11 cellular contexts compared by ENCODE assay signal in the genomic region with DNA sequence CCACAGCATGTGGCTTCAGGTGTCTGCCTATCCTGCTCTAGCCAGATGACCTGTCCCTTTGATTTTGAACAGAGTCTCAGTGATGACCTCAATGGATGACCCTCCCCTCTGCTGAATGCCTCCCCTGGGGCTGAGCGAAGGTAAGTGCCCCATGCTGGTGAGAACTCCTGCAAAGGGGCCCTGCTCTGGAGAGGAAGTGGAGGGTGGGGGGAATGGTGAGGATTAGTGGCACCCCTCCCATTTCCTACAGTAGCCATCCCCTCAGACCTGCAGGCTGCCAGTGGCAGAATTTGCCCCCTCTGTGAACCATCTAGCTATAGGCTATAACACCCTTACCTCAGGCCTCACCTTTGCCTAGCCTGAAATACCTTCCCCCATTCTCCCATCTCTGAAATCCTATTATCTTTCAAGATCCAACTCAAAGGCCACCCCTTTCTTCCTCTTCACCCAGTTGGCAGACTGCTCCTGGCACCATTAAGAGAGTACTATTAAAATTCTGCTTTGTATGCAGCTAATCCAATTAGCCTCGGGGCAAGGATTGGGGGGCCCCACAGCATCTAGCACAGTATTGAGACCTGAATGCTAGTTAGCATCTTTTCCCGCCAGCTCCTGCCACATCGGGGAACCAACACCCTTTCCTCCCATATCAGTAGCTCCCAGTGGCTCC. TPM values are rescaled to one million over a fixed set of nuclear protein-coding genes. Genes with fewer than 3 reads are reported as not detected.
DNase-seq lines count a peak whose midpoint lies in the region; ATAC-seq and TF ChIP-seq lines count a peak whose summit lies in the region.
"Had no signal": no experiment of that assay in that cellular context is flagged by ENCODE, and none has a peak within 500 bp of the region (broad histone marks: within the 10 kb centered on the region; RNA-seq: fewer than 3 reads in every experiment).

No MANE protein-coding gene starts in this region.

- intact Hi-C loops in activated CD4-positive, alpha-beta T cell treated with anti-CD3 and anti-CD28 coated beads for 36 hours (cut with DNase I, micrococcal nuclease): no loop called here
- intact Hi-C loops in spleen (cut with DNase I; ENCODE audit: low total_unique reads): no loop called here

- H3K27me3 ChIP-seq in OCI-LY1 (ENCODE audit: insufficient read depth, low read length) (no peaks in the 10 kb centered on the region), spleen (replicated peaks in 1 of 7) (no peaks in the 10 kb centered on the region)

- H3K4me2 ChIP-seq in OCI-LY1 (ENCODE audit: low read length): peak overlapping the region; percentile 95

- H3K9me3 Mint-ChIP-seq in activated CD4-positive, alpha-beta T cell treated with anti-CD3 and anti-CD28 coated beads for 36 hours (ENCODE audit: low read depth): no peaks in the 10 kb centered on the region

- H3K4me1 ChIP-seq in OCI-LY1 (ENCODE audit: insufficient read depth, low read length, severe bottlenecking) (peaks cover 85% of the 10 kb centered on the region), spleen (peaks cover 59 to 93% (median 82%) of the 10 kb centered on the region in 6 donors)

- H3F3A ChIP-seq in OCI-LY1 (ENCODE audit: insufficient read depth, low read length): no peaks in the 10 kb centered on the region; the same call in 1 of the 2 replicates

- H3K36me3 Mint-ChIP-seq in activated CD4-positive, alpha-beta T cell treated with anti-CD3 and anti-CD28 coated beads for 36 hours (ENCODE audit: low read depth): peaks cover 3% of the 10 kb centered on the region

- H3K4me3 ChIP-seq in OCI-LY1 (ENCODE audit: low read depth, low read length, poor library complexity, severe bottlenecking) (peak overlapping the region; percentile 65), spleen (no peak overlapping the region)

- peak overlapping the region; percentile 92 for H3K9ac ChIP-seq in OCI-LY1 (ENCODE audit: low read length)

- no peaks in the 10 kb centered on the region for H3K9me3 ChIP-seq in OCI-LY1 (ENCODE audit: low read length)
- H3K9me3 ChIP-seq in spleen: no peaks in the 10 kb centered on the region

- no peaks in the 10 kb centered on the region for H3K27me3 Mint-ChIP-seq in activated CD4-positive, alpha-beta T cell treated with anti-CD3 and anti-CD28 coated beads for 36 hours

- no peak for ATAC-seq in activated CD4-positive, alpha-beta T cell treated with anti-CD3 and anti-CD28 coated beads for 36 hours

- H3K4me1 Mint-ChIP-seq in activated CD4-positive, alpha-beta T cell treated with anti-CD3 and anti-CD28 coated beads for 36 hours: peaks cover 71% of the 10 kb centered on the region

- peak overlapping the region; percentile 80 for H3K27ac Mint-ChIP-seq in activated CD4-positive, alpha-beta T cell treated with anti-CD3 and anti-CD28 coated beads for 36 hours

- H2AFZ ChIP-seq in OCI-LY1 (ENCODE audit: low read length): no peak overlapping the region

- H3K4me3 Mint-ChIP-seq in activated CD4-positive, alpha-beta T cell treated with anti-CD3 and anti-CD28 coated beads for 36 hours: no peak overlapping the region

- no peaks in the 10 kb centered on the region for H3K9me2 ChIP-seq in OCI-LY1 (ENCODE audit: low read depth, low read length)

- peaks cover 1% of the 10 kb centered on the region; the same call in 1 of the 2 replicates for H3K36me3 ChIP-seq in OCI-LY1 (ENCODE audit: insufficient read depth, low read length)
- peaks cover 0 to 12% (median 8%) of the 10 kb centered on the region in 6 donors for H3K36me3 ChIP-seq in spleen

- no peaks in the 10 kb centered on the region for H4K20me1 ChIP-seq in OCI-LY1 (ENCODE audit: insufficient read depth, low read length)

- TF ChIP-seq POLR2A in spleen (IDR thresholded peaks at IDR 0.05): no peak

- H3K27ac ChIP-seq in OCI-LY1 (ENCODE audit: low read depth, low read length, poor library complexity, severe bottlenecking) (peak overlapping the region; percentile 97), cingulate gyrus (ENCODE audit: low read depth, low read length) (peak overlapping the region; percentile 23), spleen (peak overlapping the region; percentile 19 to 99 (median 82))

- 48 to 62% (median 54%) methylated on average over 3 to 4 of the region's 4 CpGs for WGBS in spleen, 5 donors

- POLR2A ChIA-PET in activated CD4-positive, alpha-beta T cell treated with anti-CD3 and anti-CD28 coated beads for 36 hours (lab: Charles Lee): interaction anchor here (0.6 kb wide), 1 partner anchor 33 kb away, joined by 8 read pairs; no protein-coding TSS in a partner anchor

- no peaks in the 10 kb centered on the region; the same call in 1 of the 2 replicates for H3K79me2 ChIP-seq in OCI-LY1 (ENCODE audit: insufficient read depth, low read length)

- DNase-seq in activated CD4-positive, alpha-beta T cell treated with anti-CD3 and anti-CD28 coated beads for 36 hours: no peak
- DNase-seq in activated CD4-positive, alpha-beta T cell treated with anti-CD3 and anti-CD28 coated beads, Interleukin-2, amount 50 U/mL, for 48 hours: no peak
- DNase-seq in spleen (no peak), kidney glomerular epithelial cell (lab: John Stamatoyannopoulos, UW) (no peak), SKM-1 treated with dmso at 0.1 percent for 144 hours (lab: John Stamatoyannopoulos, UW; ENCODE audit: unreplicated experiment) (no peak), DMS153 treated with DMSO at 0.1 percent for 48 hours (lab: John Stamatoyannopoulos, UW; ENCODE audit: unreplicated experiment) (no peak)
- DNase-seq: activated CD4-positive, CD25-positive, alpha-beta regulatory T cell treated with anti-CD3 and anti-CD28 coated beads, Interleukin-2, amount 50 U/mL, for 72 hours; NCI-H187; RPMI8226 had no signal

- TF ChIP-seq CTCF in OCI-LY1 (IDR thresholded peaks at IDR 0.05; ENCODE audit: low read length) (no peak), spleen (IDR thresholded peaks at IDR 0.05 in 8 of 11, conservative IDR thresholded peaks at IDR 0.05 in 3 of 11) (no peak)

- CTCF ChIA-PET in activated CD4-positive, alpha-beta T cell treated with anti-CD3 and anti-CD28 coated beads for 36 hours (lab: Charles Lee): interaction anchor here (0.7 to 1.3 kb wide), 9 partner anchors 59 to 192 kb away, joined by 3 to 5 read pairs (median 3); no protein-coding TSS in a partner anchor

RNA-seq across cellular contexts. Expression of a gene that starts 3.8 kb away (rescaled TPM):
- 10 to 100 TPM; 17.0 to 36.9 TPM for total RNA-seq in activated CD4-positive, alpha-beta T cell treated with anti-CD3 and anti-CD28 coated beads for 36 hours
- 10 to 100 TPM; 12.4 to 50.6 (median 33.8) TPM for total RNA-seq in spleen
- 10 to 100 TPM; 30.3 to 68.8 (median 42.2) TPM for polyA plus RNA-seq in spleen

RNA-seq across cellular contexts. Expression of a gene that starts 15.6 kb away (rescaled TPM):
- total RNA-seq in activated CD4-positive, alpha-beta T cell treated with anti-CD3 and anti-CD28 coated beads for 36 hours: 10 to 100 TPM; 22.6 to 28.1 TPM
- 100 to 1,000 TPM in 3 of 7 donors, 10 to 100 TPM in 4; 70.2 to 125 (median 95.0) TPM for total RNA-seq in spleen
- 10 to 100 TPM; 55.5 to 75.7 (median 62.2) TPM for polyA plus RNA-seq in spleen

RNA-seq across cellular contexts. Expression of a gene that starts 21.2 kb away (rescaled TPM):
- total RNA-seq in activated CD4-positive, alpha-beta T cell treated with anti-CD3 and anti-CD28 coated beads for 36 hours: 10 to 100 TPM; 24.5 to 25.6 TPM
- 10 to 100 TPM; 28.4 to 36.6 (median 35.5) TPM for total RNA-seq in spleen
- 10 to 100 TPM; 19.8 to 35.7 (median 19.9) TPM for polyA plus RNA-seq in spleen

RNA-seq across cellular contexts. Expression of a gene that starts 30.2 kb away (rescaled TPM):
- 10 to 100 TPM; 45.9 to 65.7 TPM for total RNA-seq in activated CD4-positive, alpha-beta T cell treated with anti-CD3 and anti-CD28 coated beads for 36 hours
- total RNA-seq in spleen: 100 to 1,000 TPM in 4 of 7 donors, 10 to 100 TPM in 3; 63.4 to 133 (median 108) TPM
- polyA plus RNA-seq in spleen: 10 to 100 TPM; 36.8 to 49.8 (median 48.6) TPM

RNA-seq across cellular contexts. Expression of a gene that starts 34.1 kb away (rescaled TPM):
- 100 to 1,000 TPM; 190 to 196 TPM for total RNA-seq in activated CD4-positive, alpha-beta T cell treated with anti-CD3 and anti-CD28 coated beads for 36 hours
- total RNA-seq in spleen: 10 to 100 TPM; 15.7 to 42.5 (median 27.2) TPM
- polyA plus RNA-seq in spleen: 10 to 100 TPM; 17.0 to 51.5 (median 43.2) TPM

Comparison
In these comparisons a context has a peak if more than half of its experiments do, and no peak if none do; other contexts are left out.
1. H3K27ac ChIP-seq: peak in every context shown above with its lines; median percentile 97 in OCI-LY1; 82 in spleen; 23 in cingulate gyrus.